Comparison of ENCODE assay signal across 16 cellular contexts in genomic region chr13:76677047-76677446, GRCh38.
DNase-seq lines count a peak whose midpoint lies in the region; ATAC-seq and TF ChIP-seq lines count a peak whose summit lies in the region.
"Had no signal": no experiment of that assay in that cellular context is flagged by ENCODE, and none has a peak within 500 bp of the region (broad histone marks: within the 10 kb centered on the region; RNA-seq: fewer than 3 reads in every experiment).

No MANE protein-coding gene starts in this region.

- no peak overlapping the region for H3K23ac ChIP-seq in neuronal stem cell (ENCODE audit: low read depth, low read length, poor library complexity)

- H2AFZ ChIP-seq in fibroblast of lung (ENCODE audit: low read length) (peak overlapping the region; percentile 42), neuronal stem cell (ENCODE audit: low read length) (no peak overlapping the region)

- H3K79me2 ChIP-seq in fibroblast of lung (ENCODE audit: control insufficient read depth, insufficient read depth, low read length), result no peaks in the 10 kb centered on the region

- no peak overlapping the region for H3K14ac ChIP-seq in neuronal stem cell (ENCODE audit: low read length)

- H3K27ac ChIP-seq in right atrium auricular region (no peak overlapping the region), fibroblast of lung (ENCODE audit: insufficient read depth, low read length) (no peak overlapping the region), neuronal stem cell (replicated peaks; ENCODE audit: low read length) (no peak overlapping the region)
- H3K27ac ChIP-seq: upper lobe of left lung had no signal

- H3K4me2 ChIP-seq in fibroblast of lung (ENCODE audit: extremely low read depth, insufficient read depth, low read length) (peak overlapping the region; percentile 9), neuronal stem cell (ENCODE audit: insufficient read depth, low read length, poor library complexity, severe bottlenecking) (no peak overlapping the region)

- no peaks in the 10 kb centered on the region for H3K9me3 ChIP-seq in right atrium auricular region
- no peaks in the 10 kb centered on the region for H3K9me3 ChIP-seq in fibroblast of lung (ENCODE audit: control insufficient read depth, insufficient read depth, low read depth, low read length)
- H3K9me3 ChIP-seq in neuronal stem cell (replicated peaks in 1 of 2; ENCODE audit: control insufficient read depth in 2 of 2, insufficient read depth in 1 of 2, low read depth in 1 of 2, low read length in 2 of 2), result no peaks in the 10 kb centered on the region
- H3K9me3 ChIP-seq: Caco-2, upper lobe of left lung had no signal

- peak; percentile 95 for ATAC-seq in Right ventricle myocardium superior (ENCODE audit: poor library complexity)

- H3K9ac ChIP-seq in fibroblast of lung (ENCODE audit: insufficient read depth, low read length), result no peak overlapping the region
- H3K9ac ChIP-seq in neuronal stem cell (ENCODE audit: low read depth, low read length, poor library complexity), result no peak overlapping the region

- no peaks in the 10 kb centered on the region for H3K4me1 Mint-ChIP-seq in osteocyte (ENCODE audit: unreplicated experiment)
- H3K4me1 Mint-ChIP-seq: activated CD4-positive, alpha-beta T cell treated with anti-CD3 and anti-CD28 coated beads, Interleukin-2, amount 10 ng/mL, durations not matched to agents 24 days and 14 days had no signal

- H4K8ac ChIP-seq in neuronal stem cell (ENCODE audit: low read depth, low read length), result no peak overlapping the region

- H3K4ac ChIP-seq in neuronal stem cell (ENCODE audit: low read length), result no peak overlapping the region

- no peak overlapping the region for H2BK15ac ChIP-seq in neuronal stem cell (ENCODE audit: low read length)

- H3K4me3 ChIP-seq in right atrium auricular region, result no peak overlapping the region
- no peak overlapping the region for H3K4me3 ChIP-seq in fibroblast of lung (replicated peaks in 1 of 4; ENCODE audit: control extremely low read depth in 1 of 4, insufficient read depth in 1 of 4, low read depth in 3 of 4, low read length in 4 of 4)
- H3K4me3 ChIP-seq in neuronal stem cell (ENCODE audit: low read length in 2 of 2), result no peak overlapping the region
- H3K4me3 ChIP-seq: upper lobe of left lung had no signal

- H3K79me1 ChIP-seq in neuronal stem cell (ENCODE audit: low read depth, low read length), result no peaks in the 10 kb centered on the region

- peaks cover 3% of the 10 kb centered on the region for H3K27me3 Mint-ChIP-seq in osteocyte (ENCODE audit: unreplicated experiment)

- no peaks in the 10 kb centered on the region for H3K36me3 Mint-ChIP-seq in osteocyte (ENCODE audit: unreplicated experiment)

- no peak overlapping the region for H2BK5ac ChIP-seq in neuronal stem cell (ENCODE audit: low read length)

- intact Hi-C loops in Right ventricle myocardium superior (cut with DNase I), result no loop called here

- H4K20me1 ChIP-seq in fibroblast of lung (ENCODE audit: control insufficient read depth, extremely low read depth, insufficient read depth, low read length), result no peaks in the 10 kb centered on the region

- H2BK120ac ChIP-seq in neuronal stem cell (ENCODE audit: low read depth, low read length), result no peak overlapping the region

- WGBS in neuronal stem cell (ENCODE audit: extremely low coverage in 2 of 2, insufficient read length in 2 of 2, insufficient replicate concordance in 1 of 2), 2 donors, result no CpG with 5 or more reads among the region's 3 CpGs

- H4K91ac ChIP-seq in neuronal stem cell (ENCODE audit: low read depth, low read length, poor library complexity), result no peak overlapping the region

- H3K27ac Mint-ChIP-seq in osteocyte (ENCODE audit: unreplicated experiment), result no peak overlapping the region
- H3K27ac Mint-ChIP-seq: activated CD4-positive, alpha-beta T cell treated with anti-CD3 and anti-CD28 coated beads, Interleukin-2, amount 10 ng/mL, durations not matched to agents 24 days and 14 days had no signal

- DNase-seq in Right ventricle myocardium superior (peak; percentile 75), right atrium auricular region (ENCODE audit: low spot score) (no peak), fibroblast of lung (ENCODE audit: low read depth in 2 of 2) (peak; percentile 64 to 85), myocyte (ENCODE audit: low read depth) (peak; percentile 94), osteocyte (ENCODE audit: extremely low spot score, unreplicated experiment) (no peak), neuronal stem cell (ENCODE audit: low spot score) (no peak), DMS114 treated with DMSO at 0.1 percent for 48 hours (lab: John Stamatoyannopoulos, UW; ENCODE audit: unreplicated experiment) (no peak), NCI-H526 treated with DMSO at 0.1 percent for 48 hours (lab: John Stamatoyannopoulos, UW) (no peak)
- DNase-seq: activated CD4-positive, alpha-beta T cell treated with anti-CD3 and anti-CD28 coated beads, Interleukin-2, amount 10 ng/mL, durations not matched to agents 24 days and 14 days; Caco-2; central memory CD4-positive, alpha-beta T cell; islet precursor cell; NCI-H2029 treated with DMSO at 0.1 percent for 48 hours; stimulated activated CD4-positive, alpha-beta T cell treated with anti-CD3 and anti-CD28 coated beads, Interleukin-12 subunit alpha, Interleukin-12 subunit beta, amount 100 ng/mL, for 4 hours; T-helper 1 cell; upper lobe of left lung had no signal

- no peaks in the 10 kb centered on the region for H3K27me3 ChIP-seq in right atrium auricular region
- no peaks in the 10 kb centered on the region for H3K27me3 ChIP-seq in fibroblast of lung (ENCODE audit: control insufficient read depth, insufficient read depth, low read length)
- H3K27me3 ChIP-seq in neuronal stem cell (ENCODE audit: control insufficient read depth in 3 of 3, insufficient read depth in 3 of 3, low read depth in 1 of 3, low read length in 3 of 3), result no peaks in the 10 kb centered on the region
- H3K27me3 ChIP-seq: upper lobe of left lung had no signal

- H3K36me3 ChIP-seq in right atrium auricular region (no peaks in the 10 kb centered on the region), fibroblast of lung (ENCODE audit: control insufficient read depth, insufficient read depth, low read length) (no peaks in the 10 kb centered on the region), neuronal stem cell (replicated peaks in 1 of 2; ENCODE audit: control insufficient read depth in 2 of 2, insufficient read depth in 2 of 2, low read length in 2 of 2) (no peaks in the 10 kb centered on the region)
- H3K36me3 ChIP-seq: upper lobe of left lung had no signal

- no peaks in the 10 kb centered on the region for H3K4me1 ChIP-seq in right atrium auricular region
- no peaks in the 10 kb centered on the region for H3K4me1 ChIP-seq in fibroblast of lung (ENCODE audit: control insufficient read depth, extremely low read depth, insufficient read depth, low read length)
- H3K4me1 ChIP-seq in neuronal stem cell (ENCODE audit: control insufficient read depth in 2 of 2, insufficient read depth in 1 of 2, low read depth in 1 of 2, low read length in 2 of 2), result no peaks in the 10 kb centered on the region
- H3K4me1 ChIP-seq: Caco-2, upper lobe of left lung had no signal

- no peaks in the 10 kb centered on the region for H3K9me3 Mint-ChIP-seq in osteocyte (ENCODE audit: unreplicated experiment)
- H3K9me3 Mint-ChIP-seq: activated CD4-positive, alpha-beta T cell treated with anti-CD3 and anti-CD28 coated beads, Interleukin-2, amount 10 ng/mL, durations not matched to agents 24 days and 14 days had no signal

- no peak overlapping the region for H3K18ac ChIP-seq in neuronal stem cell (ENCODE audit: low read length)

- no peak overlapping the region for H2AK5ac ChIP-seq in neuronal stem cell (ENCODE audit: low read depth, low read length)

- TF ChIP-seq CTCF in right atrium auricular region (IDR thresholded peaks at IDR 0.05) (no peak), fibroblast of lung (conservative IDR thresholded peaks at IDR 0.05 in 1 of 2, IDR thresholded peaks at IDR 0.05 in 1 of 2; ENCODE audit: low read depth in 1 of 2, low read length in 2 of 2) (no peak), osteocyte (IDR thresholded peaks at IDR 0.05) (no peak)

- no peak overlapping the region for H2BK12ac ChIP-seq in neuronal stem cell (ENCODE audit: low read length)

- no peak overlapping the region for H3K4me3 Mint-ChIP-seq in osteocyte (ENCODE audit: unreplicated experiment)
- H3K4me3 Mint-ChIP-seq: activated CD4-positive, alpha-beta T cell treated with anti-CD3 and anti-CD28 coated beads, Interleukin-2, amount 10 ng/mL, durations not matched to agents 24 days and 14 days had no signal

Comparison
In these comparisons a context has a peak if more than half of its experiments do, and no peak if none do; other contexts are left out.
1. DNase-seq: peak in Right ventricle myocardium superior (single experiment), fibroblast of lung (2 of 2) and myocyte (single experiment); none in right atrium auricular region (single experiment), osteocyte (single experiment), neuronal stem cell (single experiment), DMS114 treated with DMSO at 0.1 percent for 48 hours (single experiment) and NCI-H526 treated with DMSO at 0.1 percent for 48 hours (single experiment).